In genomic region chr14:104882325-104882973, GRCh38 we compare ENCODE assay signal across 9 cellular contexts. TPM values are rescaled to one million over a fixed set of nuclear protein-coding genes. Genes with fewer than 3 reads are reported as not detected.
A peak's percentile ranks its signal among the peaks of the same experiment; 100 is the strongest.
DNase-seq lines count a peak whose midpoint lies in the region; ATAC-seq and TF ChIP-seq lines count a peak whose summit lies in the region.
"Had no signal": no experiment of that assay in that cellular context is flagged by ENCODE, and none has a peak within 500 bp of the region (broad histone marks: within the 10 kb centered on the region; RNA-seq: fewer than 3 reads in every experiment).

No MANE protein-coding gene starts in this region.

- H3K27me3 Mint-ChIP-seq in stimulated activated naive CD8-positive, alpha-beta T cell treated with anti-CD3 and anti-CD28 coated beads, Interleukin-15, amount 100 ng/mL, for 72 hours = no peaks in the 10 kb centered on the region

- TF ChIP-seq CTCF in foreskin keratinocyte (conservative IDR thresholded peaks at IDR 0.05) = no peak

- H3K4me3 Mint-ChIP-seq in stimulated activated naive CD8-positive, alpha-beta T cell treated with anti-CD3 and anti-CD28 coated beads, Interleukin-15, amount 100 ng/mL, for 72 hours = no peak overlapping the region
- H3K4me3 Mint-ChIP-seq: CD8-positive, alpha-beta memory T cell had no signal

- peak; percentile 52 for DNase-seq in activated CD4-positive, alpha-beta T cell treated with anti-CD3 and anti-CD28 coated beads for 48 hours
- DNase-seq in activated CD4-positive, alpha-beta T cell treated with anti-CD3 and anti-CD28 coated beads, Interleukin-2, amount 50 U/mL, for 4 hours = no peak
- DNase-seq in NCI-H69 (lab: John Stamatoyannopoulos, UW) = peak; percentile 68
- DNase-seq in foreskin keratinocyte = peak; percentile 51 to 74
- no peak for DNase-seq in stimulated activated naive CD8-positive, alpha-beta T cell treated with anti-CD3 and anti-CD28 coated beads, Interleukin-15, amount 100 ng/mL, for 72 hours
- no peak for DNase-seq in NOMO-1 (lab: John Stamatoyannopoulos, UW; ENCODE audit: unreplicated experiment in 2 of 2)

- no peaks in the 10 kb centered on the region for H3K9me3 Mint-ChIP-seq in stimulated activated naive CD8-positive, alpha-beta T cell treated with anti-CD3 and anti-CD28 coated beads, Interleukin-15, amount 100 ng/mL, for 72 hours
- H3K9me3 Mint-ChIP-seq: CD8-positive, alpha-beta memory T cell had no signal

- peak; percentile 93 for ATAC-seq in foreskin keratinocyte
- peak; percentile 27 for ATAC-seq in stimulated activated naive CD8-positive, alpha-beta T cell treated with anti-CD3 and anti-CD28 coated beads, Interleukin-15, amount 100 ng/mL, for 72 hours
- no peak for ATAC-seq in HG03520 (IDR thresholded peaks at IDR 0.05; ENCODE audit: unreplicated experiment)
- ATAC-seq in HG03045 (IDR thresholded peaks at IDR 0.05; ENCODE audit: unreplicated experiment) = no peak

- no peaks in the 10 kb centered on the region for H3K27me3 ChIP-seq in foreskin keratinocyte

- H3K27ac Mint-ChIP-seq in stimulated activated naive CD8-positive, alpha-beta T cell treated with anti-CD3 and anti-CD28 coated beads, Interleukin-15, amount 100 ng/mL, for 72 hours = no peak overlapping the region
- H3K27ac Mint-ChIP-seq: CD8-positive, alpha-beta memory T cell had no signal

- no peak overlapping the region for H3K27ac ChIP-seq in foreskin keratinocyte

- no peaks in the 10 kb centered on the region for H3K4me1 ChIP-seq in foreskin keratinocyte

- no peaks in the 10 kb centered on the region for H3K4me1 Mint-ChIP-seq in stimulated activated naive CD8-positive, alpha-beta T cell treated with anti-CD3 and anti-CD28 coated beads, Interleukin-15, amount 100 ng/mL, for 72 hours
- H3K4me1 Mint-ChIP-seq: CD8-positive, alpha-beta memory T cell had no signal

RNA-seq across cellular contexts. Expression of gene CEP170B, which starts 17.4 kb away (rescaled TPM):
- total RNA-seq in foreskin keratinocyte = 35.1 and 37.3 TPM in 2 replicates
- 16.9 and 17.0 TPM in 2 replicates for polyA plus RNA-seq in foreskin keratinocyte
- polyA plus RNA-seq: CD8-positive, alpha-beta memory T cell had no signal

RNA-seq across cellular contexts. Expression of gene PLD4, which starts 42.2 kb away (rescaled TPM):
- total RNA-seq in foreskin keratinocyte = not detected in 2 replicates
- 0.02 and 0.03 TPM in 2 replicates for polyA plus RNA-seq in foreskin keratinocyte
- polyA plus RNA-seq: CD8-positive, alpha-beta memory T cell had no signal

Comparison
In these comparisons a context has a peak if more than half of its experiments do, and no peak if none do; other contexts are left out.
1. DNase-seq: peak in activated CD4-positive, alpha-beta T cell treated with anti-CD3 and anti-CD28 coated beads for 48 hours (single experiment), NCI-H69 (single experiment) and foreskin keratinocyte (2 of 2); none in activated CD4-positive, alpha-beta T cell treated with anti-CD3 and anti-CD28 coated beads, Interleukin-2, amount 50 U/mL, for 4 hours (0 of 2), stimulated activated naive CD8-positive, alpha-beta T cell treated with anti-CD3 and anti-CD28 coated beads, Interleukin-15, amount 100 ng/mL, for 72 hours (0 of 2) and NOMO-1 (0 of 2).
2. ATAC-seq: peak in foreskin keratinocyte (single experiment) and stimulated activated naive CD8-positive, alpha-beta T cell treated with anti-CD3 and anti-CD28 coated beads, Interleukin-15, amount 100 ng/mL, for 72 hours (single experiment); none in HG03520 (single experiment) and HG03045 (single experiment).